ENCODE assay signal across 17 cellular contexts in the genomic region with DNA sequence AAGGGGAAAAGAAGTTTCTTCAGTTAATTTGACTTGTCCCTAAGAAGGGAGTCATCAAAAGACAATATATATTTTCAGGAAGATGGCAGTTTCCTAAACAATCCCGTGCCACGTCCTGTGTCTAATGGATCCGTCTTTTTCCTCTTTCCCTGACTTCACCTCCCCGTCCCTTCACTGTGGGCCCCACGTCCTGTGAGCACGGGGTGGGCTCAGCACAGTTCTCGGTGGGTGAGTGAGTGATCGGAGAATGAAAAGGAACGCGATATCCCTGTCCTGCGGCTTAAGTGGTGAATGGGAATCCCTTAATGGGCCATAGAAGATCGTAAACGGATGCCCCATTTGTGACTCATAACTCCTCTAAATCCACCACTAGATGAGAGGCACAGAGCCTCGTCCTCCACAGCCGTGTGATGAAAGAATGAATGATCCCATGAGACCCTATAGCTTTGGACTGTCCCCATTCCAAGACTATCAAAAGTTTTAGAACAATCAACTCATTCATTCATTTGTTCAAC.
"Had no signal": no experiment of that assay in that cellular context is flagged by ENCODE, and none has a peak within 500 bp of the region (broad histone marks: within the 10 kb centered on the region; RNA-seq: fewer than 3 reads in every experiment).

No MANE protein-coding gene starts in this region.

- H3K4me3 Mint-ChIP-seq: endodermal cell; naive thymus-derived CD8-positive, alpha-beta T cell; stimulated activated effector memory CD8-positive, alpha-beta T cell treated with anti-CD3 and anti-CD28 coated beads, Interleukin-12 subunit alpha, Interleukin-12 subunit beta, amount 100 ng/mL, for 72 hours had no signal

- H3K4me1 ChIP-seq: thyroid gland had no signal

- H3K36me3 Mint-ChIP-seq: naive thymus-derived CD8-positive, alpha-beta T cell; stimulated activated effector memory CD8-positive, alpha-beta T cell treated with anti-CD3 and anti-CD28 coated beads, Interleukin-12 subunit alpha, Interleukin-12 subunit beta, amount 100 ng/mL, for 72 hours had no signal

- H3K9me3 Mint-ChIP-seq: endodermal cell; naive thymus-derived CD8-positive, alpha-beta T cell; stimulated activated effector memory CD8-positive, alpha-beta T cell treated with anti-CD3 and anti-CD28 coated beads, Interleukin-12 subunit alpha, Interleukin-12 subunit beta, amount 100 ng/mL, for 72 hours had no signal

- H3K27ac Mint-ChIP-seq: endodermal cell; naive thymus-derived CD8-positive, alpha-beta T cell; stimulated activated effector memory CD8-positive, alpha-beta T cell treated with anti-CD3 and anti-CD28 coated beads, Interleukin-12 subunit alpha, Interleukin-12 subunit beta, amount 100 ng/mL, for 72 hours had no signal

- H3K4me3 ChIP-seq: coronary artery, heart left ventricle, right atrium auricular region, sigmoid colon, suprapubic skin, thyroid gland, upper lobe of right lung had no signal

- H3K27me3 ChIP-seq: heart left ventricle, right atrium auricular region, sigmoid colon, suprapubic skin, thyroid gland, upper lobe of right lung had no signal

- H3K27ac ChIP-seq: coronary artery, heart left ventricle, right atrium auricular region, sigmoid colon, suprapubic skin, thyroid gland, upper lobe of right lung had no signal

- H3K36me3 ChIP-seq: heart left ventricle, right atrium auricular region, sigmoid colon, suprapubic skin, thyroid gland, upper lobe of right lung had no signal

- H3K9me3 ChIP-seq: heart left ventricle, right atrium auricular region, sigmoid colon, suprapubic skin, thyroid gland, upper lobe of right lung had no signal

- DNase-seq: effector CD4-positive, alpha-beta T cell; endodermal cell; heart left ventricle; hippocampal formation; kidney glomerular epithelial cell; naive thymus-derived CD8-positive, alpha-beta T cell; small intestine; stimulated activated CD4-positive, alpha-beta T cell treated with anti-CD3 and anti-CD28 coated beads, Interleukin-4, amount 100 ng/mL, for 1 hour; stimulated activated CD8-positive, alpha-beta memory T cell treated with anti-CD3 and anti-CD28 coated beads, Interleukin-4, amount 100 ng/mL, for 48 hours; stimulated activated naive CD8-positive, alpha-beta T cell treated with anti-CD3 and anti-CD28 coated beads, Interleukin-15, Interleukin-2, amounts not matched to agents 100 U/mL and 50 U/mL, for 24 hours; thyroid gland; upper lobe of right lung had no signal

- H3K4me1 Mint-ChIP-seq: endodermal cell had no signal
